In genomic region chr11:11444027-11444799, GRCh38 we compare ENCODE assay signal across 11 cellular contexts.
A peak's percentile ranks its signal among the peaks of the same experiment; 100 is the strongest.
DNase-seq lines count a peak whose midpoint lies in the region; ATAC-seq, FAIRE-seq and TF ChIP-seq lines count a peak whose summit lies in the region.
"Had no signal": no experiment of that assay in that cellular context is flagged by ENCODE, and none has a peak within 500 bp of the region (broad histone marks: within the 10 kb centered on the region; RNA-seq: fewer than 3 reads in every experiment).

No MANE protein-coding gene starts in this region.

- WGBS in heart left ventricle, 4 donors, result 72 to 78% (median 76%) methylated on average over 12 to 13 of the region's 13 CpGs
- 60% methylated on average over 12 of the region's 13 CpGs for WGBS in esophagus muscularis mucosa

- H3K36me3 ChIP-seq in heart left ventricle (peaks cover 0 to 15% (median 0%) of the 10 kb centered on the region in 9 donors), esophagus muscularis mucosa (peaks cover 0 to 20% (median 5%) of the 10 kb centered on the region in 4 donors), osteoblast (ENCODE audit: insufficient read depth, low read length) (no peaks in the 10 kb centered on the region)

- TF ChIP-seq CTCF in heart left ventricle (IDR thresholded peaks at IDR 0.05) (no peak), esophagus muscularis mucosa (IDR thresholded peaks at IDR 0.05) (no peak), osteoblast (IDR thresholded peaks at IDR 0.05; ENCODE audit: extremely low read depth, low read depth, low read length) (no peak)

- no peak for TF ChIP-seq EP300 in esophagus muscularis mucosa (IDR thresholded peaks at IDR 0.05)

- H3K9me3 Mint-ChIP-seq in activated T-cell treated with anti-CD3 and anti-CD28 coated beads, Interleukin-2, amount 50 U/mL, for 72 hours, result no peaks in the 10 kb centered on the region
- H3K9me3 Mint-ChIP-seq: endodermal cell had no signal

- no peak overlapping the region for H2AFZ ChIP-seq in osteoblast (ENCODE audit: low read length)

- H3K79me2 ChIP-seq in osteoblast (ENCODE audit: insufficient read depth, low read length), result no peaks in the 10 kb centered on the region

- no peaks in the 10 kb centered on the region for H3K27me3 Mint-ChIP-seq in activated T-cell treated with anti-CD3 and anti-CD28 coated beads, Interleukin-2, amount 50 U/mL, for 72 hours (ENCODE audit: low read depth)

- FAIRE-seq in GM12892 (lab: Jason Lieb, UNC), result no peak

- H3K36me3 Mint-ChIP-seq in activated T-cell treated with anti-CD3 and anti-CD28 coated beads, Interleukin-2, amount 50 U/mL, for 72 hours (ENCODE audit: insufficient read depth in 2 of 2), result no peaks in the 10 kb centered on the region
- H3K36me3 Mint-ChIP-seq: stimulated activated naive B cell treated with anti-CD40 and anti-IgM and Interleukin-4, amounts not matched to agents 10 μg/mL and 1 μg/mL and 100 μg/mL, for 72 hours had no signal

- ATAC-seq in heart left ventricle (peak in 3 of 4 donors; percentile 38 to 56 (median 45)), Right ventricle myocardium inferior (no peak), HG03280 (IDR thresholded peaks at IDR 0.05; ENCODE audit: unreplicated experiment) (no peak)
- ATAC-seq in activated T-cell treated with anti-CD3 and anti-CD28 coated beads, Interleukin-2, amount 50 U/mL, for 72 hours (replicated peaks in 1 of 2), result no peak
- ATAC-seq: stimulated activated naive B cell treated with anti-CD40 and anti-IgM and Interleukin-4, amounts not matched to agents 10 μg/mL and 1 μg/mL and 100 μg/mL, for 72 hours had no signal

- peak overlapping the region in 2 of 12 donors; percentile 8 to 40 for H3K27ac ChIP-seq in heart left ventricle
- H3K27ac ChIP-seq in esophagus muscularis mucosa (replicated peaks in 1 of 4), result peak overlapping the region; percentile 63 to 81 (median 78)
- H3K27ac ChIP-seq in osteoblast (ENCODE audit: low read depth, low read length), result no peak overlapping the region

- peaks cover 0 to 26% (median 14%) of the 10 kb centered on the region in 12 donors for H3K4me1 ChIP-seq in heart left ventricle
- H3K4me1 ChIP-seq in esophagus muscularis mucosa, result peaks cover 21 to 74% (median 37%) of the 10 kb centered on the region in 4 donors
- H3K4me1 ChIP-seq in osteoblast (ENCODE audit: insufficient read depth, low read length), result peaks cover 9% of the 10 kb centered on the region

- H3K9me3 ChIP-seq in heart left ventricle, result no peaks in the 10 kb centered on the region
- H3K9me3 ChIP-seq in esophagus muscularis mucosa, result no peaks in the 10 kb centered on the region
- H3K9me3 ChIP-seq in osteoblast (ENCODE audit: low read depth, low read length), result no peaks in the 10 kb centered on the region

- H3K4me1 Mint-ChIP-seq in activated T-cell treated with anti-CD3 and anti-CD28 coated beads, Interleukin-2, amount 50 U/mL, for 72 hours (ENCODE audit: low read depth), result no peaks in the 10 kb centered on the region
- H3K4me1 Mint-ChIP-seq: stimulated activated naive B cell treated with anti-CD40 and anti-IgM and Interleukin-4, amounts not matched to agents 10 μg/mL and 1 μg/mL and 100 μg/mL, for 72 hours had no signal

- no peaks in the 10 kb centered on the region for H4K20me1 ChIP-seq in osteoblast (ENCODE audit: insufficient read depth, low read length)

- no peak overlapping the region for H3K4me3 Mint-ChIP-seq in activated T-cell treated with anti-CD3 and anti-CD28 coated beads, Interleukin-2, amount 50 U/mL, for 72 hours
- H3K4me3 Mint-ChIP-seq: endodermal cell; stimulated activated naive B cell treated with anti-CD40 and anti-IgM and Interleukin-4, amounts not matched to agents 10 μg/mL and 1 μg/mL and 100 μg/mL, for 72 hours had no signal

- no peak for TF ChIP-seq POLR2A in heart left ventricle (IDR thresholded peaks at IDR 0.05)
- no peak for TF ChIP-seq POLR2A in esophagus muscularis mucosa (IDR thresholded peaks at IDR 0.05; ENCODE audit: low read depth)
- no peak for TF ChIP-seq POLR2A in GM12892 (IDR thresholded peaks at IDR 0.05; ENCODE audit: low read depth, low read length)

- no peak overlapping the region for H3K27ac Mint-ChIP-seq in activated T-cell treated with anti-CD3 and anti-CD28 coated beads, Interleukin-2, amount 50 U/mL, for 72 hours
- H3K27ac Mint-ChIP-seq: endodermal cell; stimulated activated naive B cell treated with anti-CD40 and anti-IgM and Interleukin-4, amounts not matched to agents 10 μg/mL and 1 μg/mL and 100 μg/mL, for 72 hours had no signal

- H3K4me3 ChIP-seq in heart left ventricle (no peak overlapping the region), esophagus muscularis mucosa (no peak overlapping the region), osteoblast (ENCODE audit: insufficient read depth, low read length) (no peak overlapping the region)

- H3K27me3 ChIP-seq in heart left ventricle, result no peaks in the 10 kb centered on the region
- H3K27me3 ChIP-seq in esophagus muscularis mucosa, result no peaks in the 10 kb centered on the region
- peaks cover 11% of the 10 kb centered on the region for H3K27me3 ChIP-seq in osteoblast (ENCODE audit: insufficient read depth, low read length)

- no peak for DNase-seq in heart left ventricle
- DNase-seq in Right ventricle myocardium inferior (ENCODE audit: missing footprints), result no peak
- no peak for DNase-seq in esophagus muscularis mucosa (ENCODE audit: extremely low spot score)
- DNase-seq in osteoblast (ENCODE audit: insufficient read length, low spot score, missing footprints), result peak; percentile 93
- DNase-seq in T-helper 9 cell, result no peak
- DNase-seq in GM12892 (ENCODE audit: insufficient read length), result no peak
- no peak for DNase-seq in activated T-cell treated with anti-CD3 and anti-CD28 coated beads, Interleukin-2, amount 50 U/mL, for 72 hours
- DNase-seq: endodermal cell; NCI-H1105; stimulated activated naive B cell treated with anti-CD40 and anti-IgM and Interleukin-4, amounts not matched to agents 10 μg/mL and 1 μg/mL and 100 μg/mL, for 72 hours had no signal

- H3K4me2 ChIP-seq in osteoblast (ENCODE audit: insufficient read depth, low read length), result peak overlapping the region; percentile 30

- intact Hi-C loops in heart left ventricle (cut with DNase I), result no loop called here
- intact Hi-C loops in Right ventricle myocardium inferior (cut with DNase I), result no loop called here
- intact Hi-C loops in esophagus muscularis mucosa (cut with DNase I), result no loop called here

Comparison
In these comparisons a context has a peak if more than half of its experiments do, and no peak if none do; other contexts are left out.
1. ATAC-seq: peak in heart left ventricle (3 of 4); none in Right ventricle myocardium inferior (single experiment), HG03280 (single experiment) and activated T-cell treated with anti-CD3 and anti-CD28 coated beads, Interleukin-2, amount 50 U/mL, for 72 hours (0 of 2).